1 cellular context compared by ENCODE assay signal in genomic region chr14:103920981-103921854, GRCh38.
TF ChIP-seq lines count a peak whose summit lies in the region.

No MANE protein-coding gene starts in this region.

TF ChIP-seq in HepG2, 621 proteins besides CTCF, POLR2A, EP300 and RAD21 (continued from another document and continues in another):
- no peak for TF ChIP-seq ZBTB26 (CRISPR knock-in tag; IDR thresholded peaks at IDR 0.05; ENCODE audit: borderline replicate concordance)
- TF ChIP-seq NBN (conservative IDR thresholded peaks at IDR 0.05): no peak
- TF ChIP-seq KMT2A (CRISPR knock-in tag; IDR thresholded peaks at IDR 0.05): peak; percentile 86
- TF ChIP-seq ZNF670 (CRISPR knock-in tag; IDR thresholded peaks at IDR 0.05; ENCODE audit: borderline replicate concordance): peak; percentile 92; the same call in 1 of the 2 replicates
- peak; percentile 100 for TF ChIP-seq ZNF574 (CRISPR knock-in tag; IDR thresholded peaks at IDR 0.05)
- TF ChIP-seq PRDM10 (CRISPR knock-in tag; IDR thresholded peaks at IDR 0.05; ENCODE audit: low read depth): 0 out of 2 replicates have a peak, but pooled peaks have one; percentile 34
- peak; percentile 70; the same call in 1 of the 2 replicates for TF ChIP-seq KDM3A (CRISPR knock-in tag; IDR thresholded peaks at IDR 0.05; ENCODE audit: low read depth)
- TF ChIP-seq ZBTB8A (CRISPR knock-in tag; IDR thresholded peaks at IDR 0.05; ENCODE audit: borderline replicate concordance, low read depth): no peak
- no peak for TF ChIP-seq ZBTB2 (CRISPR knock-in tag; IDR thresholded peaks at IDR 0.05; ENCODE audit: low read depth)
- TF ChIP-seq ZFAT (CRISPR knock-in tag; conservative IDR thresholded peaks at IDR 0.05): no peak
- no peak for TF ChIP-seq ZNF101 (CRISPR knock-in tag; IDR thresholded peaks at IDR 0.05; ENCODE audit: borderline replicate concordance, low read depth)
- no peak for TF ChIP-seq RORA (CRISPR knock-in tag; IDR thresholded peaks at IDR 0.05)
- TF ChIP-seq ZNF800 (CRISPR knock-in tag; IDR thresholded peaks at IDR 0.05): peak; percentile 90
- peak; percentile 78 for TF ChIP-seq TARDBP (CRISPR knock-in tag; IDR thresholded peaks at IDR 0.05)
- peak; percentile 98 for TF ChIP-seq SPEN (CRISPR knock-in tag; IDR thresholded peaks at IDR 0.05; ENCODE audit: low read depth)
- TF ChIP-seq MYNN (CRISPR knock-in tag; IDR thresholded peaks at IDR 0.05; ENCODE audit: low read depth): no peak
- TF ChIP-seq ESRRA (CRISPR knock-in tag; IDR thresholded peaks at IDR 0.05; ENCODE audit: low read depth): peak; percentile 69; the same call in 1 of the 2 replicates
- peak; percentile 83 for TF ChIP-seq ZNF784 (CRISPR knock-in tag; IDR thresholded peaks at IDR 0.05; ENCODE audit: borderline replicate concordance)
- TF ChIP-seq STAG1 (CRISPR knock-in tag; IDR thresholded peaks at IDR 0.05): peak; percentile 58
- peak; percentile 64; the same call in 1 of the 2 replicates for TF ChIP-seq ZFP41 (CRISPR knock-in tag; IDR thresholded peaks at IDR 0.05; ENCODE audit: borderline replicate concordance)
- TF ChIP-seq THYN1 (CRISPR knock-in tag; IDR thresholded peaks at IDR 0.05; ENCODE audit: borderline replicate concordance, low read depth): no peak
- TF ChIP-seq ZKSCAN1 (IDR thresholded peaks at IDR 0.05; ENCODE audit: low read length): 0 out of 2 replicates have a peak, but pooled peaks have one; percentile 38
- peak; percentile 54; the same call in 1 of the 2 replicates for TF ChIP-seq SUZ12 (IDR thresholded peaks at IDR 0.05; ENCODE audit: low read depth, low read length)
- TF ChIP-seq ZHX2 (IDR thresholded peaks at IDR 0.05; ENCODE audit: low read depth): peak; percentile 77
- no peak for TF ChIP-seq ZHX2 (CRISPR knock-in tag; IDR thresholded peaks at IDR 0.05; ENCODE audit: borderline replicate concordance)
- peak; percentile 53; the same call in 1 of the 2 replicates for TF ChIP-seq ZNF280D (CRISPR knock-in tag; IDR thresholded peaks at IDR 0.05)
- TF ChIP-seq ZFP36L1 (CRISPR knock-in tag; IDR thresholded peaks at IDR 0.05): peak; percentile 83; the same call in 1 of the 2 replicates
- peak; percentile 95; the same call in 1 of the 2 replicates for TF ChIP-seq YEATS2 (CRISPR knock-in tag; IDR thresholded peaks at IDR 0.05; ENCODE audit: borderline replicate concordance)
